Comparison of ENCODE assay signal across 1 cellular context in the genomic region with DNA sequence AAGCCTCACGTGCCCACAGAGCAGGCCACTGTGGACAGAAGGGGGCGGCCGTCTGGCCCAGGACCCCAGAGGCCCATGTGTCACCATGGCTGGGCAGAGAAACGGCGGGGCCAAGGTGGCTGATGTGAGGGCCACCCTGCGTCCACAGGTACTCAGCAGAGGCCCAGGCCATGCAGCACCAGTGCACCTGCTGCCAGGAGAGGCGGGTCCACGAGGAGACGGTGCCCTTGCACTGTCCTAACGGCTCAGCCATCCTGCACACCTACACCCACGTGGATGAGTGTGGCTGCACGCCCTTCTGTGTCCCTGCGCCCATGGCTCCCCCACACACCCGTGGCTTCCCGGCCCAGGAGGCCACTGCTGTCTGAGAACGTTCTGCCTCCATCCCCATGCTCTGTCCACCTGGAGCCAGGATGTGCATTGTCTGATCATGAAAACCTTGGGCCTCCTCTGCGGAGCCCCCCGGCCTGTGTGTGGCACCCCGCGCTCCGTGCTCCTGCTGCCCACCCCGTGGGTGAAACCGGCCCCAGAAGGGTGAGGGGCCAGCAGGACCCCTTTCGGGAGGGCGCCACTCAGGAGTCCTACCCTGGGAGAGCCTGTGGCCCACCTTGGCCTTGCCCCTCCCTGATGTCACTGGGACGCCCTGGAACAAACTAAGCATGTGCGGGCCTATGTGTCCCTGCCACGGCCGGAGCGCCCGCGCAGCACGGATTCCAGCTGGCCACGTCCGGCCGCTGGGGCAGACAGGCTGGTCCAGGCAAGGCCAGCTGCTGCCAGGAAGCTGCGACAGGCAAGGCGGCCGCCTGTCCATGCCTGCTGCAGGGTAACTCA.
TF ChIP-seq lines count a peak whose summit lies in the region.

No MANE protein-coding gene starts in this region.

TF ChIP-seq in K562, 482 proteins besides CTCF, POLR2A, EP300 and RAD21:
- TF ChIP-seq, protein P1, sequence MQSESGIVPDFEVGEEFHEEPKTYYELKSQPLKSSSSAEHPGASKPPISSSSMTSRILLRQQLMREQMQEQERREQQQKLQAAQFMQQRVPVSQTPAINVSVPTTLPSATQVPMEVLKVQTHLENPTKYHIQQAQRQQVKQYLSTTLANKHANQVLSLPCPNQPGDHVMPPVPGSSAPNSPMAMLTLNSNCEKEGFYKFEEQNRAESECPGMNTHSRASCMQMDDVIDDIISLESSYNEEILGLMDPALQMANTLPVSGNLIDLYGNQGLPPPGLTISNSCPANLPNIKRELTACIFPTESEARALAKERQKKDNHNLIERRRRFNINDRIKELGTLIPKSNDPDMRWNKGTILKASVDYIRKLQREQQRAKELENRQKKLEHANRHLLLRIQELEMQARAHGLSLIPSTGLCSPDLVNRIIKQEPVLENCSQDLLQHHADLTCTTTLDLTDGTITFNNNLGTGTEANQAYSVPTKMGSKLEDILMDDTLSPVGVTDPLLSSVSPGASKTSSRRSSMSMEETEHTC (IDR thresholded peaks at IDR 0.05): no peak
- no peak for TF ChIP-seq ZNF668 (CRISPR knock-in tag; IDR thresholded peaks at IDR 0.05)
